ENCODE assay signal across 34 cellular contexts in genomic region chr1:247474367-247474766, GRCh38. TPM values are rescaled to one million over a fixed set of nuclear protein-coding genes. Genes with fewer than 3 reads are reported as not detected.
"Had no signal": no experiment of that assay in that cellular context is flagged by ENCODE, and none has a peak within 500 bp of the region (broad histone marks: within the 10 kb centered on the region; RNA-seq: fewer than 3 reads in every experiment).

No MANE protein-coding gene starts in this region.

- H3K4me3 ChIP-seq: colonic mucosa, esophagus squamous epithelium, gastrocnemius medialis, heart right ventricle, lower lobe of right lung, mucosa of descending colon had no signal

- H3K36me3 ChIP-seq: colonic mucosa, esophagus squamous epithelium, gastrocnemius medialis, heart right ventricle, lower lobe of right lung had no signal

- H3K36me3 Mint-ChIP-seq: naive B cell had no signal

- H3K27ac ChIP-seq: colonic mucosa, epithelial cell of prostate, esophagus squamous epithelium, gastrocnemius medialis, heart right ventricle, lower lobe of right lung had no signal

- DNase-seq: colonic mucosa; cortex of kidney; effector CD8-positive, alpha-beta T cell; effector memory CD8-positive, alpha-beta T cell; endodermal cell; erythroblast; esophagus squamous epithelium; foreskin fibroblast; foreskin melanocyte; gastrocnemius medialis; glutamatergic neuron; head of caudate nucleus; heart right ventricle; hippocampal formation; kidney glomerular epithelial cell; left colon; left ventricle myocardium superior; lower lobe of right lung; mesenchymal stem cell; mucosa of descending colon; naive B cell had no signal

- H3K4me3 Mint-ChIP-seq: dendritic cell treated with granulocyte-macrophage colony-stimulating factor and Interleukin-4, amounts not matched to agents 40 ng/mL and 50 ng/mL, for 4 days; effector memory CD8-positive, alpha-beta T cell; endodermal cell; naive B cell had no signal

- H3K4me1 ChIP-seq: colonic mucosa, esophagus squamous epithelium, gastrocnemius medialis, heart right ventricle, lower lobe of right lung had no signal

- FAIRE-seq: endometrium, islet of Langerhans, keratinocyte had no signal

- H3K27ac Mint-ChIP-seq: dendritic cell treated with granulocyte-macrophage colony-stimulating factor and Interleukin-4, amounts not matched to agents 40 ng/mL and 50 ng/mL, for 4 days; effector memory CD8-positive, alpha-beta T cell; endodermal cell had no signal

- H3K9me3 Mint-ChIP-seq: dendritic cell treated with granulocyte-macrophage colony-stimulating factor and Interleukin-4, amounts not matched to agents 40 ng/mL and 50 ng/mL, for 4 days; effector memory CD8-positive, alpha-beta T cell had no signal

- H3K27me3 ChIP-seq: colonic mucosa, esophagus squamous epithelium, gastrocnemius medialis, heart right ventricle had no signal

- ATAC-seq: effector memory CD8-positive, alpha-beta T cell; esophagus mucosa; gastrocnemius medialis; heart right ventricle; left colon; left lobe of liver; left ventricle myocardium superior; lower lobe of right lung; mucosa of descending colon had no signal

- H3K9me3 ChIP-seq: colonic mucosa, esophagus squamous epithelium, gastrocnemius medialis, mucosa of descending colon had no signal

- H3K27me3 Mint-ChIP-seq: naive B cell had no signal

RNA-seq across cellular contexts. Expression of gene OR2B11, which starts 16.5 kb away (rescaled TPM):
- total RNA-seq: chondrocyte, colonic mucosa, dermis microvascular lymphatic vessel endothelial cell, endodermal cell, esophagus mucosa, esophagus squamous epithelium, gastrocnemius medialis, glomerular endothelial cell, heart right ventricle, left colon, left lobe of liver, left ventricle myocardium superior, lower leg skin, lower lobe of right lung, lung microvascular endothelial cell, mucosa of descending colon, myocyte had no signal
- polyA plus RNA-seq: heart right ventricle, keratinocyte had no signal

RNA-seq across cellular contexts. Expression of gene NLRP3, which starts 58.4 kb away (rescaled TPM):
- total RNA-seq: myocyte had no signal
